Comparison of ENCODE assay signal across 19 cellular contexts in the genomic region with DNA sequence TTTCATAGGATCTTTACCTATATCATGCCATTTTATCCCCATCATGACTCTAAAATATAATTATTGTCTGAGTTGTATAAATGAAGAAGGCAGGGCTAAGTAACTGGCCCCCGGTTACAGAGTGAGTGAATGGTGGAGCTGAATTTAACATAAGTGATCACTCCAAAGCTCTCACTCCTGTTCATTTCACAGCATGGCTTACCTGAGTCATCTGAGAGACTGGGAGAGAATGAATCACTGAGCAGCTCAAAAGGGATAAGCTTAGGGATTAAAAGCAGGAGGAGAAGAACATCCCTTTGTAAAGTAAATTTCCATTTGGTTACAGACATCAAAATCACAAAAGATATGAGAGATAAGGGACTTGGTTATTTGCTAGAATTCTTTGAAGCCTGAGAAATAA.
DNase-seq lines count a peak whose midpoint lies in the region; ATAC-seq, FAIRE-seq and TF ChIP-seq lines count a peak whose summit lies in the region.
"Had no signal": no experiment of that assay in that cellular context is flagged by ENCODE, and none has a peak within 500 bp of the region (broad histone marks: within the 10 kb centered on the region; RNA-seq: fewer than 3 reads in every experiment).

No MANE protein-coding gene starts in this region.

- no peak overlapping the region for H3K27ac ChIP-seq in astrocyte (ENCODE audit: low read depth, low read length)
- H3K27ac ChIP-seq in hepatocyte = no peak overlapping the region
- H3K27ac ChIP-seq: SJCRH30, testis had no signal

- no peaks in the 10 kb centered on the region for H3K9me3 ChIP-seq in astrocyte (ENCODE audit: insufficient read depth, low read depth, low read length)
- no peaks in the 10 kb centered on the region for H3K9me3 ChIP-seq in hepatocyte (ENCODE audit: low read depth)
- H3K9me3 ChIP-seq: SJCRH30, testis had no signal

- TF ChIP-seq CTCF in astrocyte (IDR thresholded peaks at IDR 0.05; ENCODE audit: insufficient read depth, low read depth, low read length) (no peak), hepatocyte (IDR thresholded peaks at IDR 0.05; ENCODE audit: poor library complexity) (no peak)

- no peak overlapping the region for H3K4me2 ChIP-seq in astrocyte (ENCODE audit: low read length)
- H3K4me2 ChIP-seq in hepatocyte = no peak overlapping the region

- no peaks in the 10 kb centered on the region for H3K9me2 ChIP-seq in hepatocyte (replicated peaks; ENCODE audit: insufficient read depth)

- H3K4me3 Mint-ChIP-seq in astrocyte (ENCODE audit: unreplicated experiment) = no peak overlapping the region
- H3K4me3 Mint-ChIP-seq: activated T-helper 17 cell treated with anti-CD3 and anti-CD28 coated beads, Interleukin-2, amount 50 U/mL, for 72 hours; T-helper 17 cell had no signal

- no peaks in the 10 kb centered on the region for H3K9me3 Mint-ChIP-seq in astrocyte (ENCODE audit: unreplicated experiment)
- H3K9me3 Mint-ChIP-seq: activated T-helper 17 cell treated with anti-CD3 and anti-CD28 coated beads, Interleukin-2, amount 50 U/mL, for 72 hours had no signal

- H4K20me1 ChIP-seq in astrocyte (ENCODE audit: insufficient read depth, low read length) = no peaks in the 10 kb centered on the region
- no peaks in the 10 kb centered on the region for H4K20me1 ChIP-seq in hepatocyte (ENCODE audit: insufficient read depth, poor library complexity, severe bottlenecking)

- DNase-seq in NCI-H82 (lab: John Stamatoyannopoulos, UW) (peak; percentile 69), NCI-H82 treated with DMSO at 0.1 percent for 48 hours (lab: John Stamatoyannopoulos, UW; ENCODE audit: unreplicated experiment) (no peak), astrocyte (ENCODE audit: low read depth) (peak; percentile 20), hepatocyte (ENCODE audit: low spot score) (peak; percentile 12), NCI-H2171 (lab: John Stamatoyannopoulos, UW) (no peak), T-helper 9 cell (no peak)
- DNase-seq: activated CD4-positive, alpha-beta T cell treated with anti-CD3 and anti-CD28 coated beads for 1 hour; C1 segment of cervical spinal cord; effector CD8-positive, alpha-beta T cell; NCI-H1436 treated with DMSO at 0.1 percent for 48 hours; NCI-H2227 treated with DMSO at 0.1 percent for 48 hours; SJCRH30; T-helper 17 cell; testis had no signal

- peaks cover 7% of the 10 kb centered on the region for H3K4me1 Mint-ChIP-seq in astrocyte (ENCODE audit: low read depth, unreplicated experiment)
- H3K4me1 Mint-ChIP-seq: activated T-helper 17 cell treated with anti-CD3 and anti-CD28 coated beads, Interleukin-2, amount 50 U/mL, for 72 hours; T-helper 17 cell had no signal

- H3K79me2 ChIP-seq in astrocyte (ENCODE audit: insufficient read depth, low read length) (no peaks in the 10 kb centered on the region), hepatocyte (no peaks in the 10 kb centered on the region)

- no peaks in the 10 kb centered on the region for H3K27me3 Mint-ChIP-seq in astrocyte (ENCODE audit: low read depth, unreplicated experiment)
- H3K27me3 Mint-ChIP-seq: activated T-helper 17 cell treated with anti-CD3 and anti-CD28 coated beads, Interleukin-2, amount 50 U/mL, for 72 hours had no signal

- no peaks in the 10 kb centered on the region for H3K36me3 ChIP-seq in astrocyte (ENCODE audit: insufficient read depth, low read length)
- no peaks in the 10 kb centered on the region for H3K36me3 ChIP-seq in hepatocyte (replicated peaks; ENCODE audit: insufficient read depth, low read depth)
- H3K36me3 ChIP-seq: SJCRH30 had no signal

- no peaks in the 10 kb centered on the region for H3K36me3 Mint-ChIP-seq in astrocyte (ENCODE audit: low read depth, unreplicated experiment)

- WGBS in hepatocyte (ENCODE audit: low lambda C conversion rate, missing lambda C conversion rate) = 14% methylated on average over 1 of the region's 1 CpG

- H2AFZ ChIP-seq in astrocyte (ENCODE audit: low read depth, low read length) = no peak overlapping the region
- no peak overlapping the region for H2AFZ ChIP-seq in hepatocyte

- no peak overlapping the region for H3K9ac ChIP-seq in astrocyte (ENCODE audit: low read length)

- no peak for FAIRE-seq in astrocyte (lab: Jason Lieb, UNC)
- FAIRE-seq: A204.1, HTR-8/SVneo had no signal

- H3K27me3 ChIP-seq in astrocyte (ENCODE audit: insufficient read depth, low read length) = no peaks in the 10 kb centered on the region
- H3K27me3 ChIP-seq in hepatocyte = no peaks in the 10 kb centered on the region
- H3K27me3 ChIP-seq: SJCRH30, testis had no signal

- H3K4me3 ChIP-seq in astrocyte (ENCODE audit: insufficient read depth, low read depth, low read length) (no peak overlapping the region), hepatocyte (no peak overlapping the region)
- H3K4me3 ChIP-seq: SJCRH30, testis had no signal

- H3K4me1 ChIP-seq in astrocyte (ENCODE audit: insufficient read depth, low read length) (no peaks in the 10 kb centered on the region), hepatocyte (ENCODE audit: insufficient read depth) (no peaks in the 10 kb centered on the region)
- H3K4me1 ChIP-seq: SJCRH30, testis had no signal

- H3K27ac Mint-ChIP-seq in astrocyte (ENCODE audit: unreplicated experiment) = no peak overlapping the region
- H3K27ac Mint-ChIP-seq: activated T-helper 17 cell treated with anti-CD3 and anti-CD28 coated beads, Interleukin-2, amount 50 U/mL, for 72 hours; T-helper 17 cell had no signal

- ATAC-seq in GM19324 (IDR thresholded peaks at IDR 0.05; ENCODE audit: low FRiP score, unreplicated experiment) (no peak), HG03354 (IDR thresholded peaks at IDR 0.05; ENCODE audit: poor library complexity, severe bottlenecking, unreplicated experiment) (no peak)
- ATAC-seq: activated T-helper 17 cell treated with anti-CD3 and anti-CD28 coated beads, Interleukin-2, amount 50 U/mL, for 72 hours; T-helper 17 cell had no signal

Comparison
In these comparisons a context has a peak if more than half of its experiments do, and no peak if none do; other contexts are left out.
1. DNase-seq: peak in NCI-H82 (single experiment), astrocyte (single experiment) and hepatocyte (single experiment); none in NCI-H82 treated with DMSO at 0.1 percent for 48 hours (single experiment), NCI-H2171 (single experiment) and T-helper 9 cell (single experiment).